ENCODE assay signal across 14 cellular contexts in genomic region chr4:71094201-71094600, GRCh38.
DNase-seq lines count a peak whose midpoint lies in the region; ATAC-seq and TF ChIP-seq lines count a peak whose summit lies in the region.
"Had no signal": no experiment of that assay in that cellular context is flagged by ENCODE, and none has a peak within 500 bp of the region (broad histone marks: within the 10 kb centered on the region; RNA-seq: fewer than 3 reads in every experiment).

No MANE protein-coding gene starts in this region.

- H3K27me3 ChIP-seq in DND-41 (ENCODE audit: insufficient read depth, low read length, poor library complexity) (no peaks in the 10 kb centered on the region), GM23338 (ENCODE audit: insufficient read depth) (no peaks in the 10 kb centered on the region), osteoblast (ENCODE audit: insufficient read depth, low read length) (no peaks in the 10 kb centered on the region)

- ATAC-seq in DND-41 (ENCODE audit: insufficient read depth, low read depth): no peak
- no peak for ATAC-seq in GM23338

- H3K4me1 ChIP-seq in DND-41 (ENCODE audit: insufficient read depth, low read length) (peaks cover 14% of the 10 kb centered on the region), GM23338 (ENCODE audit: insufficient read depth) (peaks cover 12% of the 10 kb centered on the region), osteoblast (ENCODE audit: insufficient read depth, low read length) (peaks cover 2% of the 10 kb centered on the region)

- no peak overlapping the region for H3K27ac Mint-ChIP-seq in GM23338
- peak overlapping the region; percentile 93 for H3K27ac Mint-ChIP-seq in glutamatergic neuron (ENCODE audit: unreplicated experiment)
- H3K27ac Mint-ChIP-seq: B cell; CD4-positive, alpha-beta T cell; H9 had no signal

- H2AFZ ChIP-seq in DND-41 (ENCODE audit: low read depth, low read length) (peak overlapping the region; percentile 60; the same call in 1 of the 2 replicates), GM23338 (peak overlapping the region; percentile 14), osteoblast (ENCODE audit: low read length) (peak overlapping the region; percentile 55)

- H3K9ac ChIP-seq in DND-41 (ENCODE audit: low read depth, low read length): no peak overlapping the region

- H3K4me3 ChIP-seq in DND-41 (ENCODE audit: low read depth in 1 of 2, low read length in 2 of 2) (no peak overlapping the region), GM23338 (no peak overlapping the region), osteoblast (ENCODE audit: insufficient read depth, low read length) (no peak overlapping the region)

- no peaks in the 10 kb centered on the region for H3K9me2 ChIP-seq in GM23338 (ENCODE audit: insufficient read depth)

- no peak for DNase-seq in DND-41
- DNase-seq in GM23338 (ENCODE audit: low spot score): no peak
- DNase-seq in glutamatergic neuron: no peak
- DNase-seq in osteoblast (ENCODE audit: insufficient read length, low spot score, missing footprints): no peak
- no peak for DNase-seq in retina
- DNase-seq in NCI-H187 treated with DMSO at 0.1 percent for 48 hours (lab: John Stamatoyannopoulos, UW): no peak
- DNase-seq in hypothalamus (lab: John Stamatoyannopoulos, UW): no peak
- DNase-seq: CD4-positive, alpha-beta T cell; DMS79; EL; GDM1; GOT3; H9 had no signal

- H3F3A ChIP-seq in GM23338 (replicated peaks; ENCODE audit: low read depth): no peaks in the 10 kb centered on the region

- H3K4me1 Mint-ChIP-seq in GM23338 (peaks cover 18% of the 10 kb centered on the region), glutamatergic neuron (ENCODE audit: low read depth, unreplicated experiment) (peaks cover 23% of the 10 kb centered on the region)

- H3K27ac ChIP-seq in DND-41 (ENCODE audit: low read length) (no peak overlapping the region), GM23338 (ENCODE audit: low read depth) (no peak overlapping the region), osteoblast (ENCODE audit: low read depth, low read length) (no peak overlapping the region)

- H3K4me3 Mint-ChIP-seq in GM23338: no peak overlapping the region
- H3K4me3 Mint-ChIP-seq in glutamatergic neuron (ENCODE audit: unreplicated experiment): no peak overlapping the region
- H3K4me3 Mint-ChIP-seq: B cell; CD4-positive, alpha-beta T cell; H9 had no signal

- H4K20me1 ChIP-seq in DND-41 (ENCODE audit: insufficient read depth, low read length) (no peaks in the 10 kb centered on the region), GM23338 (replicated peaks; ENCODE audit: insufficient read depth) (no peaks in the 10 kb centered on the region), osteoblast (ENCODE audit: insufficient read depth, low read length) (no peaks in the 10 kb centered on the region)

- H3K4me2 ChIP-seq in DND-41 (ENCODE audit: insufficient read depth, low read length): no peak overlapping the region
- H3K4me2 ChIP-seq in GM23338: no peak overlapping the region
- no peak overlapping the region for H3K4me2 ChIP-seq in osteoblast (ENCODE audit: insufficient read depth, low read length)

- peaks cover 23% of the 10 kb centered on the region for H3K9me3 Mint-ChIP-seq in GM23338
- peaks cover 7% of the 10 kb centered on the region for H3K9me3 Mint-ChIP-seq in glutamatergic neuron (ENCODE audit: unreplicated experiment)

- H3K36me3 ChIP-seq in DND-41 (ENCODE audit: insufficient read depth, low read length) (no peaks in the 10 kb centered on the region), GM23338 (ENCODE audit: insufficient read depth) (no peaks in the 10 kb centered on the region), osteoblast (ENCODE audit: insufficient read depth, low read length) (no peaks in the 10 kb centered on the region)

- TF ChIP-seq CTCF in DND-41 (IDR thresholded peaks at IDR 0.05; ENCODE audit: borderline replicate concordance, extremely low read depth, low read length, poor library complexity, severe bottlenecking) (no peak), GM23338 (conservative IDR thresholded peaks at IDR 0.05; ENCODE audit: low read depth in 2 of 2) (no peak), glutamatergic neuron (IDR thresholded peaks at IDR 0.05; ENCODE audit: partially characterized antibody, unreplicated experiment) (no peak), osteoblast (IDR thresholded peaks at IDR 0.05; ENCODE audit: extremely low read depth, low read depth, low read length) (no peak)

- no peaks in the 10 kb centered on the region for H3K79me2 ChIP-seq in DND-41 (ENCODE audit: insufficient read depth, low read length)
- H3K79me2 ChIP-seq in GM23338 (replicated peaks; ENCODE audit: insufficient read depth): no peaks in the 10 kb centered on the region
- no peaks in the 10 kb centered on the region for H3K79me2 ChIP-seq in osteoblast (ENCODE audit: insufficient read depth, low read length)

- no peaks in the 10 kb centered on the region for H3K9me3 ChIP-seq in DND-41 (ENCODE audit: insufficient read depth, low read length, severe bottlenecking)
- no peaks in the 10 kb centered on the region for H3K9me3 ChIP-seq in osteoblast (ENCODE audit: low read depth, low read length)

- H3K36me3 Mint-ChIP-seq in GM23338 (ENCODE audit: low read depth): peaks cover 11% of the 10 kb centered on the region
- no peaks in the 10 kb centered on the region for H3K36me3 Mint-ChIP-seq in glutamatergic neuron (ENCODE audit: unreplicated experiment)

- H3K27me3 Mint-ChIP-seq in GM23338 (ENCODE audit: insufficient read depth, low read depth, poor library complexity) (peaks cover 5% of the 10 kb centered on the region), glutamatergic neuron (ENCODE audit: unreplicated experiment) (peaks cover 2% of the 10 kb centered on the region)

TF ChIP-seq in GM23338, 12 proteins besides CTCF, POLR2A, EP300 and RAD21:
- TF ChIP-seq JUNB (IDR thresholded peaks at IDR 0.05; ENCODE audit: unreplicated experiment): no peak
- no peak for TF ChIP-seq POLR2AphosphoS5 (IDR thresholded peaks at IDR 0.05; ENCODE audit: low read depth)
- TF ChIP-seq, protein P1, sequence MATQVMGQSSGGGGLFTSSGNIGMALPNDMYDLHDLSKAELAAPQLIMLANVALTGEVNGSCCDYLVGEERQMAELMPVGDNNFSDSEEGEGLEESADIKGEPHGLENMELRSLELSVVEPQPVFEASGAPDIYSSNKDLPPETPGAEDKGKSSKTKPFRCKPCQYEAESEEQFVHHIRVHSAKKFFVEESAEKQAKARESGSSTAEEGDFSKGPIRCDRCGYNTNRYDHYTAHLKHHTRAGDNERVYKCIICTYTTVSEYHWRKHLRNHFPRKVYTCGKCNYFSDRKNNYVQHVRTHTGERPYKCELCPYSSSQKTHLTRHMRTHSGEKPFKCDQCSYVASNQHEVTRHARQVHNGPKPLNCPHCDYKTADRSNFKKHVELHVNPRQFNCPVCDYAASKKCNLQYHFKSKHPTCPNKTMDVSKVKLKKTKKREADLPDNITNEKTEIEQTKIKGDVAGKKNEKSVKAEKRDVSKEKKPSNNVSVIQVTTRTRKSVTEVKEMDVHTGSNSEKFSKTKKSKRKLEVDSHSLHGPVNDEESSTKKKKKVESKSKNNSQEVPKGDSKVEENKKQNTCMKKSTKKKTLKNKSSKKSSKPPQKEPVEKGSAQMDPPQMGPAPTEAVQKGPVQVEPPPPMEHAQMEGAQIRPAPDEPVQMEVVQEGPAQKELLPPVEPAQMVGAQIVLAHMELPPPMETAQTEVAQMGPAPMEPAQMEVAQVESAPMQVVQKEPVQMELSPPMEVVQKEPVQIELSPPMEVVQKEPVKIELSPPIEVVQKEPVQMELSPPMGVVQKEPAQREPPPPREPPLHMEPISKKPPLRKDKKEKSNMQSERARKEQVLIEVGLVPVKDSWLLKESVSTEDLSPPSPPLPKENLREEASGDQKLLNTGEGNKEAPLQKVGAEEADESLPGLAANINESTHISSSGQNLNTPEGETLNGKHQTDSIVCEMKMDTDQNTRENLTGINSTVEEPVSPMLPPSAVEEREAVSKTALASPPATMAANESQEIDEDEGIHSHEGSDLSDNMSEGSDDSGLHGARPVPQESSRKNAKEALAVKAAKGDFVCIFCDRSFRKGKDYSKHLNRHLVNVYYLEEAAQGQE (IDR thresholded peaks at IDR 0.05; ENCODE audit: unreplicated experiment): no peak
- TF ChIP-seq STAT1 (IDR thresholded peaks at IDR 0.05; ENCODE audit: unreplicated experiment): no peak
- no peak for TF ChIP-seq EZH2phosphoT487 (IDR thresholded peaks at IDR 0.05; ENCODE audit: unreplicated experiment)
- TF ChIP-seq ZNF114 (CRISPR knock-in tag; IDR thresholded peaks at IDR 0.05): no peak
- no peak for TF ChIP-seq ZNF331 (CRISPR knock-in tag; IDR thresholded peaks at IDR 0.05; ENCODE audit: low read depth)
- no peak for TF ChIP-seq NANOG (IDR thresholded peaks at IDR 0.05; ENCODE audit: borderline replicate concordance)
- no peak for TF ChIP-seq EZH2 (IDR thresholded peaks at IDR 0.05; ENCODE audit: low read depth, unreplicated experiment)
